In the genomic region with DNA sequence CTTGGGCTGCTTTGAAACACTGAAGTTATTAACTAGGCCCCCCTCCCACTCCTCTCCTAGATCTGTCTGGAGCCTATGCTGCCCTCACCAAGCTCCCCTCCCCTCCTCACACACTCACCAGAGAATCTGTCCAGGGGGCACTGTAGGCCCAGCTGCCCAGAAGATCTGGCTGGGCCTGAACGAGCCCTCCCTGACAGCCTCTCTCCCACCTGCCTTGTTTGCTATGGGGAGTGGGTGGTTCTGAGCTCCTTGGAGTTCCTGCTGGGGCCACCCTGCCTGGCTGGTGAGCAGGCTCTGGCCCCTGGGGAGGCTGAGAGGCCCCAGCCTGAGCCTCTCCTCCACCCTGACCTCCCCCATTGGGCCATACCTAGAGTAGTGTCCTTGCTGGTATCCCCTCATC, we compare ENCODE assay signal across 19 cellular contexts.
"Had no signal": no experiment of that assay in that cellular context is flagged by ENCODE, and none has a peak within 500 bp of the region (broad histone marks: within the 10 kb centered on the region; RNA-seq: fewer than 3 reads in every experiment).

No MANE protein-coding gene starts in this region.

- H3K4me1 ChIP-seq: ascending aorta, body of pancreas had no signal

- H3K9me3 ChIP-seq: ascending aorta, body of pancreas had no signal

- DNase-seq: activated CD4-positive, alpha-beta T cell treated with anti-CD3 and anti-CD28 coated beads for 4 hours; activated CD8-positive, alpha-beta memory T cell treated with anti-CD3 and anti-CD28 coated beads, Interleukin-2, amount 50 U/mL, for 4 hours; activated CD8-positive, alpha-beta T cell treated with anti-CD3 and anti-CD28 coated beads for 36 hours; activated gamma-delta T cell treated with Interleukin-2 at 50 U/mL for 16 hours; activated naive CD4-positive, alpha-beta T cell treated with anti-CD3 and anti-CD28 coated beads, Interleukin-2, amount 10 ng/mL, durations not matched to agents 7 days and 5 days; activated naive CD8-positive, alpha-beta T cell treated with anti-CD3 and anti-CD28 coated beads, Interleukin-2, amount 10 ng/mL, durations not matched to agents 7 days and 5 days; activated T-cell treated with anti-CD3 and anti-CD28 coated beads, Interleukin-2, amount 50 U/mL, for 72 hours; body of pancreas; KG1; NCI-H1048; NCI-H146; NCI-H187 treated with DMSO at 0.1 percent for 48 hours; NCI-H2171; NCI-H2227 treated with DMSO at 0.1 percent for 48 hours; NCI-H526; NCI-H82; SIG-M5; T-helper 1 cell had no signal

- H3K27ac ChIP-seq: ascending aorta, body of pancreas had no signal

- H3K4me3 ChIP-seq: ascending aorta, body of pancreas had no signal

- H3K36me3 ChIP-seq: ascending aorta had no signal
